Comparison of ENCODE assay signal across 35 cellular contexts in genomic region chr7:123569352-123569999, GRCh38. TPM values are rescaled to one million over a fixed set of nuclear protein-coding genes. Genes with fewer than 3 reads are reported as not detected.
DNase-seq lines count a peak whose midpoint lies in the region; ATAC-seq, FAIRE-seq and TF ChIP-seq lines count a peak whose summit lies in the region.
"Had no signal": no experiment of that assay in that cellular context is flagged by ENCODE, and none has a peak within 500 bp of the region (broad histone marks: within the 10 kb centered on the region; RNA-seq: fewer than 3 reads in every experiment).

No MANE protein-coding gene starts in this region.

- DNase-seq in left ventricle myocardium inferior (no peak), left cardiac atrium (no peak), OCI-M1 (lab: John Stamatoyannopoulos, UW) (peak; percentile 59), GM12878 (ENCODE audit: low read depth, low spot score) (no peak), hippocampal formation (lab: John Stamatoyannopoulos, UW) (no peak), C1 segment of cervical spinal cord (lab: John Stamatoyannopoulos, UW) (no peak)
- DNase-seq: activated CD4-positive, alpha-beta T cell treated with anti-CD3 and anti-CD28 coated beads, Interleukin-2, amount 50 U/mL, for 48 hours; DMS79; effector CD8-positive, alpha-beta T cell; GF-D8; head of caudate nucleus; NCI-H1436; NCI-H2081 treated with DMSO at 0.1 percent for 48 hours; NCI-H345; NCI-H748 treated with DMSO at 0.1 percent for 48 hours; stimulated activated CD4-positive, alpha-beta T cell treated with anti-CD3 and anti-CD28 coated beads, Interleukin-2, amount 100 ng/mL, for 24 hours; SW 1271; T-helper 9 cell; tibial artery had no signal

- no peaks in the 10 kb centered on the region for H3K36me3 Mint-ChIP-seq in activated T-helper 17 cell treated with anti-CD3 and anti-CD28 coated beads, Interleukin-2, amount 50 U/mL, for 72 hours (ENCODE audit: low read depth)
- H3K36me3 Mint-ChIP-seq: activated naive CD4-positive, alpha-beta T cell treated with anti-CD3 and anti-CD28 coated beads, Interleukin-2, amount 50 U/mL, for 72 hours had no signal

- H3K9me3 ChIP-seq in left ventricle myocardium inferior (replicated peaks): no peaks in the 10 kb centered on the region
- no peaks in the 10 kb centered on the region for H3K9me3 ChIP-seq in GM12878 (replicated peaks; ENCODE audit: control insufficient read depth, insufficient read depth, low read length)
- H3K9me3 ChIP-seq: breast epithelium, right atrium auricular region, tibial artery had no signal

- TF ChIP-seq RAD21 in GM12878 (IDR thresholded peaks at IDR 0.05; ENCODE audit: insufficient read depth, low read depth, low read length): no peak

- no peak overlapping the region for H3K27ac Mint-ChIP-seq in activated T-helper 17 cell treated with anti-CD3 and anti-CD28 coated beads, Interleukin-2, amount 50 U/mL, for 72 hours
- H3K27ac Mint-ChIP-seq: activated naive CD4-positive, alpha-beta T cell treated with anti-CD3 and anti-CD28 coated beads, Interleukin-2, amount 50 U/mL, for 72 hours; activated T-helper 1 cell treated with anti-CD3 and anti-CD28 coated beads, Interleukin-12 subunit alpha, Interleukin-12 subunit beta, Interleukin-2, Interleukin-4 antibody, amounts not matched to agents 30 ng/mL and 10 ng/mL and 1 ng/mL, durations not matched to agents 14 hours and 24 hours and 36 hours had no signal

- peak overlapping the region; percentile 13 for H3K27ac ChIP-seq in left ventricle myocardium inferior (replicated peaks)
- no peak overlapping the region for H3K27ac ChIP-seq in GM12878 (ENCODE audit: control insufficient read depth, insufficient read depth)
- H3K27ac ChIP-seq: breast epithelium, parathyroid adenoma, right atrium auricular region, tibial artery had no signal

- H3K4me3 ChIP-seq in left ventricle myocardium inferior: no peak overlapping the region
- no peak overlapping the region for H3K4me3 ChIP-seq in GM12878
- H3K4me3 ChIP-seq: breast epithelium, lung, right atrium auricular region, smooth muscle cell, tibial artery had no signal

- H3K4me1 Mint-ChIP-seq in activated T-helper 17 cell treated with anti-CD3 and anti-CD28 coated beads, Interleukin-2, amount 50 U/mL, for 72 hours: no peaks in the 10 kb centered on the region

- RAD21 ChIA-PET in GM12878 (lab: Charles Lee; ENCODE audit: unreplicated experiment): no interaction called here

- SMC1A ChIA-PET in GM12878 (lab: Charles Lee; ENCODE audit: uncharacterized antibody, unreplicated experiment): no interaction called here

- ATAC-seq in left cardiac atrium (no peak), GM12878 (peak; percentile 21; the same call in 1 of the 3 replicates), HG03280 (IDR thresholded peaks at IDR 0.05; ENCODE audit: unreplicated experiment) (no peak)
- ATAC-seq in activated T-helper 17 cell treated with anti-CD3 and anti-CD28 coated beads, Interleukin-2, amount 50 U/mL, for 72 hours (replicated peaks): no peak
- ATAC-seq: activated naive CD4-positive, alpha-beta T cell treated with anti-CD3 and anti-CD28 coated beads, Interleukin-2, amount 50 U/mL, for 72 hours; HCT116 had no signal

- no peaks in the 10 kb centered on the region for H3K27me3 Mint-ChIP-seq in activated T-helper 17 cell treated with anti-CD3 and anti-CD28 coated beads, Interleukin-2, amount 50 U/mL, for 72 hours

- no peak for TF ChIP-seq POLR2A in GM12878 (IDR thresholded peaks at IDR 0.05; ENCODE audit: low read depth, low read length)

- H3K79me2 ChIP-seq in GM12878 (ENCODE audit: control insufficient read depth, insufficient read depth, low read length): no peaks in the 10 kb centered on the region
- H3K79me2 ChIP-seq: parathyroid adenoma had no signal

- no TSS peak for BruUV-seq in GM12878 (replicated peaks; lab: Mats Ljungman, UMichigan)

- no peaks in the 10 kb centered on the region for H3K27me3 ChIP-seq in left ventricle myocardium inferior (ENCODE audit: low read depth)
- no peaks in the 10 kb centered on the region for H3K27me3 ChIP-seq in GM12878 (replicated peaks in 1 of 2; ENCODE audit: control insufficient read depth in 2 of 2, insufficient read depth in 2 of 2, low read length in 1 of 2)
- H3K27me3 ChIP-seq: breast epithelium, right atrium auricular region, tibial artery had no signal

- POLR2A ChIA-PET in GM12878 (lab: Charles Lee): interaction anchor here (0.6 to 1.0 kb wide), 2 partner anchors 13 to 174 kb away, joined by 3 to 4 read pairs; no protein-coding TSS in a partner anchor

- 0% methylated on average over 2 of the region's 2 CpGs for WGBS in GM12878 (ENCODE audit: insufficient coverage, insufficient replicate concordance, low lambda C conversion rate, missing lambda C conversion rate)

- TF ChIP-seq EP300 in GM12878 (IDR thresholded peaks at IDR 0.05; ENCODE audit: borderline replicate concordance in 1 of 2, control insufficient read depth in 1 of 2, low read depth in 2 of 2, low read length in 2 of 2): no peak

- intact Hi-C loops in left ventricle myocardium inferior (cut with micrococcal nuclease) (no loop called here), left cardiac atrium (cut with DNase I) (no loop called here), GM12878 (cut with micrococcal nuclease; ENCODE audit: unreplicated experiment) (no loop called here)

- no peak for FAIRE-seq in GM12878 (lab: Jason Lieb, UNC)

- H3K9ac ChIP-seq in GM12878 (ENCODE audit: control insufficient read depth, insufficient read depth, low read length): no peak overlapping the region
- H3K9ac ChIP-seq: parathyroid adenoma had no signal

- H3K4me1 ChIP-seq in left ventricle myocardium inferior (no peaks in the 10 kb centered on the region), GM12878 (ENCODE audit: control insufficient read depth, insufficient read depth, low read length) (no peaks in the 10 kb centered on the region)
- H3K4me1 ChIP-seq: breast epithelium, parathyroid adenoma, right atrium auricular region, tibial artery had no signal

- CTCF ChIA-PET in GM12878 (lab: Yijun Ruan, JAX): interaction anchor here (0.7 to 1.1 kb wide), 2 partner anchors 11 to 56 kb away, joined by 3 read pairs; no protein-coding TSS in a partner anchor

- no peaks in the 10 kb centered on the region for H3K9me3 Mint-ChIP-seq in activated T-helper 17 cell treated with anti-CD3 and anti-CD28 coated beads, Interleukin-2, amount 50 U/mL, for 72 hours
- H3K9me3 Mint-ChIP-seq: activated naive CD4-positive, alpha-beta T cell treated with anti-CD3 and anti-CD28 coated beads, Interleukin-2, amount 50 U/mL, for 72 hours; activated T-helper 1 cell treated with anti-CD3 and anti-CD28 coated beads, Interleukin-12 subunit alpha, Interleukin-12 subunit beta, Interleukin-2, Interleukin-4 antibody, amounts not matched to agents 30 ng/mL and 10 ng/mL and 1 ng/mL, durations not matched to agents 14 hours and 24 hours and 36 hours had no signal

- no peak for TF ChIP-seq CTCF in left ventricle myocardium inferior (IDR thresholded peaks at IDR 0.05; ENCODE audit: borderline replicate concordance)
- no peak for TF ChIP-seq CTCF in GM12878 (IDR thresholded peaks at IDR 0.05 in 2 of 3, conservative IDR thresholded peaks at IDR 0.05 in 1 of 3; ENCODE audit: control insufficient read depth in 2 of 3, extremely low read depth in 1 of 3, insufficient read depth in 1 of 3, low read depth in 3 of 3, low read length in 3 of 3)

- H3K4me2 ChIP-seq in GM12878 (ENCODE audit: control insufficient read depth, insufficient read depth): no peak overlapping the region
- H3K4me2 ChIP-seq: smooth muscle cell had no signal

- in situ Hi-C loops in GM12878 (cut with MboI): no loop called here

- H3K4me3 Mint-ChIP-seq in activated T-helper 17 cell treated with anti-CD3 and anti-CD28 coated beads, Interleukin-2, amount 50 U/mL, for 72 hours: no peak overlapping the region
- H3K4me3 Mint-ChIP-seq: activated T-helper 1 cell treated with anti-CD3 and anti-CD28 coated beads, Interleukin-12 subunit alpha, Interleukin-12 subunit beta, Interleukin-2, Interleukin-4 antibody, amounts not matched to agents 30 ng/mL and 10 ng/mL and 1 ng/mL, durations not matched to agents 14 hours and 24 hours and 36 hours had no signal

- no peak overlapping the region for H2AFZ ChIP-seq in GM12878 (ENCODE audit: control insufficient read depth, low read depth, low read length)
- H2AFZ ChIP-seq: parathyroid adenoma had no signal

- H4K20me1 ChIP-seq in GM12878 (ENCODE audit: control insufficient read depth, insufficient read depth): no peaks in the 10 kb centered on the region

- H3K36me3 ChIP-seq in left ventricle myocardium inferior: no peaks in the 10 kb centered on the region
- no peaks in the 10 kb centered on the region for H3K36me3 ChIP-seq in GM12878 (ENCODE audit: control insufficient read depth in 2 of 2, insufficient read depth in 2 of 2, low read length in 1 of 2)
- H3K36me3 ChIP-seq: breast epithelium, right atrium auricular region, tibial artery had no signal

RNA-seq across cellular contexts. Expression of gene NDUFA5, which starts 11.9 kb away (rescaled TPM):
- total RNA-seq in left ventricle myocardium inferior (378 TPM), left cardiac atrium (100 to 1,000 TPM; 240 to 283 TPM), GM12878 (2014; rRNA removed) (51.7 and 65.3 TPM in 2 replicates), GM12878 (2014; rRNA removed; fragmentation: Illumina TruSeq; extraction: Trizol) (96.3 and 101 TPM in 2 replicates), GM12878 (2021) (58.4 and 61.4 TPM in 2 replicates)
- total RNA-seq in GM12878 (2013; cell fraction: nucleolus; rRNA removed): 45.8 and 47.9 TPM in 2 replicates
- 17.5 TPM for polyA plus RNA-seq in GM12878 (2011; ENCODE audit: low read depth)
- polyA plus RNA-seq in GM12878 (2011; rRNA removed) (70.7 and 152 TPM in 2 replicates), GM12878 (2014; fragmentation: Illumina TruSeq; extraction: Trizol) (77.4 and 97.3 TPM in 2 replicates), GM12878 (2014; fragmentation: Nextera tagmentation; extraction: Ambion mirVana) (100 to 1,000 TPM; 183 to 209 TPM), GM12878 (2014; rRNA removed) (48.6 and 51.0 TPM in 2 replicates), GM12878 (2016; fragmentation: Nextera tagmentation; extraction: Ambion mirVana) (100 to 1,000 TPM; 163 to 175 TPM)
- polyA plus RNA-seq in GM12878 (2011; cell fraction: cytosol; rRNA removed): 6.7 and 8.0 TPM in 2 replicates
- polyA plus RNA-seq in GM12878 (2011; cell fraction: nucleus; rRNA removed): 16.7 and 22.4 TPM in 2 replicates
- polyA plus RNA-seq in GM12878 (2012): 43.2 and 44.3 TPM in 2 replicates
- polyA minus RNA-seq in GM12878 (2011; rRNA and poly(A)+ RNA removed): 10.7 and 11.3 TPM in 2 replicates
- 9.8 and 16.6 TPM in 2 replicates for polyA minus RNA-seq in GM12878 (2011; cell fraction: cytosol; rRNA and poly(A)+ RNA removed)
- 30.6 and 39.8 TPM in 2 replicates for polyA minus RNA-seq in GM12878 (2011; cell fraction: nucleus; rRNA and poly(A)+ RNA removed)
- 10 to 100 TPM; 50.5 to 54.0 TPM for total RNA-seq in activated T-helper 17 cell treated with anti-CD3 and anti-CD28 coated beads, Interleukin-2, amount 50 U/mL, for 72 hours

RNA-seq across cellular contexts. Expression of gene ASB15, which starts 32.1 kb away (rescaled TPM):
- total RNA-seq in left ventricle myocardium inferior (76.8 TPM), left cardiac atrium (10 to 100 TPM; 18.9 to 34.3 TPM), GM12878 (2014; rRNA removed) (not detected in 2 replicates), GM12878 (2014; rRNA removed; fragmentation: Illumina TruSeq; extraction: Trizol) (not detected in 2 replicates), GM12878 (2021) (not detected in 2 replicates)
- not detected in 2 replicates for total RNA-seq in GM12878 (2013; cell fraction: nucleolus; rRNA removed)
- polyA plus RNA-seq in GM12878 (2011; ENCODE audit: low read depth): not detected
- polyA plus RNA-seq in GM12878 (2011; rRNA removed) (not detected in 2 replicates), GM12878 (2014; fragmentation: Illumina TruSeq; extraction: Trizol) (not detected in 2 replicates), GM12878 (2014; fragmentation: Nextera tagmentation; extraction: Ambion mirVana) (not detected), GM12878 (2014; rRNA removed) (not detected in 2 replicates), GM12878 (2016; fragmentation: Nextera tagmentation; extraction: Ambion mirVana) (not detected)
- not detected in 2 replicates for polyA plus RNA-seq in GM12878 (2011; cell fraction: cytosol; rRNA removed)
- not detected in 2 replicates for polyA plus RNA-seq in GM12878 (2011; cell fraction: nucleus; rRNA removed)
- polyA plus RNA-seq in GM12878 (2012): not detected in 2 replicates
- not detected in 2 replicates for polyA minus RNA-seq in GM12878 (2011; rRNA and poly(A)+ RNA removed)
- not detected in 2 replicates for polyA minus RNA-seq in GM12878 (2011; cell fraction: cytosol; rRNA and poly(A)+ RNA removed)
- polyA minus RNA-seq in GM12878 (2011; cell fraction: nucleus; rRNA and poly(A)+ RNA removed): not detected in 2 replicates
- total RNA-seq in activated T-helper 17 cell treated with anti-CD3 and anti-CD28 coated beads, Interleukin-2, amount 50 U/mL, for 72 hours: not detected
- total RNA-seq: activated naive CD4-positive, alpha-beta T cell treated with anti-CD3 and anti-CD28 coated beads, Interleukin-2, amount 50 U/mL, for 72 hours; activated T-helper 1 cell treated with anti-CD3 and anti-CD28 coated beads, Interleukin-12 subunit alpha, Interleukin-12 subunit beta, Interleukin-2, Interleukin-4 antibody, amounts not matched to agents 30 ng/mL and 10 ng/mL and 1 ng/mL, durations not matched to agents 14 hours and 24 hours and 36 hours; fibroblast of villous mesenchyme; kidney epithelial cell; lung; mucosa of gallbladder; OCI-LY7; smooth muscle cell had no signal
- polyA plus RNA-seq: esophagus, lung, neural cell had no signal

RNA-seq across cellular contexts. Expression of gene IQUB, which starts 35.1 kb away (rescaled TPM):
- total RNA-seq in left ventricle myocardium inferior (0.38 TPM), left cardiac atrium (under 1 TPM; 0.24 to 0.38 TPM), GM12878 (2014; rRNA removed) (0.05 TPM in 1 of 2 replicates, not detected in the other), GM12878 (2014; rRNA removed; fragmentation: Illumina TruSeq; extraction: Trizol) (0.04 TPM in 1 of 2 replicates, not detected in the other), GM12878 (2021) (not detected in 2 replicates)
- total RNA-seq in GM12878 (2013; cell fraction: nucleolus; rRNA removed): 0.29 and 0.49 TPM in 2 replicates
- polyA plus RNA-seq in GM12878 (2011; ENCODE audit: low read depth): not detected
- polyA plus RNA-seq in GM12878 (2011; rRNA removed) (0.03 and 0.08 TPM in 2 replicates), GM12878 (2014; fragmentation: Illumina TruSeq; extraction: Trizol) (not detected in 2 replicates), GM12878 (2014; fragmentation: Nextera tagmentation; extraction: Ambion mirVana) (not detected), GM12878 (2014; rRNA removed) (not detected in 2 replicates), GM12878 (2016; fragmentation: Nextera tagmentation; extraction: Ambion mirVana) (not detected)
- 0.03 TPM in 1 of 2 replicates, not detected in the other for polyA plus RNA-seq in GM12878 (2011; cell fraction: cytosol; rRNA removed)
- 0.07 and 0.23 TPM in 2 replicates for polyA plus RNA-seq in GM12878 (2011; cell fraction: nucleus; rRNA removed)
- polyA plus RNA-seq in GM12878 (2012): 0.04 TPM in 1 of 2 replicates, not detected in the other
- not detected in 2 replicates for polyA minus RNA-seq in GM12878 (2011; rRNA and poly(A)+ RNA removed)
- not detected in 2 replicates for polyA minus RNA-seq in GM12878 (2011; cell fraction: cytosol; rRNA and poly(A)+ RNA removed)
- polyA minus RNA-seq in GM12878 (2011; cell fraction: nucleus; rRNA and poly(A)+ RNA removed): 0.12 and 0.38 TPM in 2 replicates
- total RNA-seq in activated T-helper 17 cell treated with anti-CD3 and anti-CD28 coated beads, Interleukin-2, amount 50 U/mL, for 72 hours: under 1 TPM in 1 of 2 donors, not detected in 1; 0.16 TPM
- total RNA-seq: activated T-helper 1 cell treated with anti-CD3 and anti-CD28 coated beads, Interleukin-12 subunit alpha, Interleukin-12 subunit beta, Interleukin-2, Interleukin-4 antibody, amounts not matched to agents 30 ng/mL and 10 ng/mL and 1 ng/mL, durations not matched to agents 14 hours and 24 hours and 36 hours had no signal

Comparison
In these comparisons a context has a peak if more than half of its experiments do, and no peak if none do; other contexts are left out.
1. RNA of gene ASB15, which starts 32.1 kb away (total RNA-seq): 76.8 TPM in left ventricle myocardium inferior (single experiment) and 18.9 to 34.3 TPM in left cardiac atrium; not detected in GM12878 and not detected in activated T-helper 17 cell treated with anti-CD3 and anti-CD28 coated beads, Interleukin-2, amount 50 U/mL, for 72 hours; every median in the first group is over 10 times any median in the second.